Comparison of ENCODE assay signal across 13 cellular contexts in the genomic region with DNA sequence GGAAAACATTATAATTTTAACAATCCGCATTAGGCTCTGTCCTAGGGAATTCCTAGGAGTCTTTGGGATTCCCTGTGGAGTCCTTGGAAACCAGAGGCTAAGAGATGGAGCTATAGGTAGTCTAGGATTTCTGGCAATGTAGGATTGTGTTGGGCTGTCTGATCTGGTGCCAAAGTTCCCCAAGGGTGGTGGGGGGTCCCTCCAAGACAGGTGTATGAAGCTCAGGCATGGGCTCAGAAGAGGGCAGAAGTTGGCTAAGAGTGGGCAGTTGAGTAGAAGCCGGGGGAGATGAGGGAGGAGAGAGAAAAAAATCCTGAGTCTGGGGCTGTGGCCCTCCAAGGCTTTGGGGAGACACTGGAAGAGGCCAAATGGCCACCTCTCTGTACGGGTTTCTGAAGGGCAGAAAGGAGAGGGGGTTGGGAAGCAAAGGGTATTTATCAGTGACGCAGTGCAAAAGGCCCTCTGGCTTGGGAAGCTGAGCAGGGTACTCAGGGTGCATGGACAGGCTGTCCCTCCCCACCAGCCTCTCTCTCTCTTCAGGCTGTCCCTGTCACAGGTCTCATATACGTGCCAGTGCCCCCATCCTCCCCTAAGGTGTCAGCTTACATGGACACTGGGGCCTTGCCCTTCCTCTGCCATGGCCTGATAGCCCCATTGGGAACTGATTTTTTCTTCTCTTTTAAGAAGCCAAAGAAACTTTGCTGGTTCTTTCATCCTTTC. TPM values are rescaled to one million over a fixed set of nuclear protein-coding genes. Genes with fewer than 3 reads are reported as not detected.
DNase-seq lines count a peak whose midpoint lies in the region; ATAC-seq and TF ChIP-seq lines count a peak whose summit lies in the region.
"Had no signal": no experiment of that assay in that cellular context is flagged by ENCODE, and none has a peak within 500 bp of the region (broad histone marks: within the 10 kb centered on the region; RNA-seq: fewer than 3 reads in every experiment).

No MANE protein-coding gene starts in this region.

- peaks cover 65% of the 10 kb centered on the region for H3K4me1 ChIP-seq in OCI-LY1 (ENCODE audit: insufficient read depth, low read length, severe bottlenecking)
- H3K4me1 ChIP-seq in duodenal mucosa (ENCODE audit: control insufficient read depth in 1 of 2, insufficient read depth in 2 of 2, low read length in 2 of 2), result peaks cover 22 to 36% of the 10 kb centered on the region in 2 donors
- H3K4me1 ChIP-seq in mucosa of rectum (ENCODE audit: control insufficient read depth in 2 of 2, insufficient read depth in 2 of 2, low read length in 2 of 2), result peaks cover 42 to 64% of the 10 kb centered on the region in 2 donors
- peaks cover 4% of the 10 kb centered on the region for H3K4me1 ChIP-seq in testis

- H3K4me3 ChIP-seq in OCI-LY1 (ENCODE audit: low read depth, low read length, poor library complexity, severe bottlenecking) (no peak overlapping the region), duodenal mucosa (ENCODE audit: low read depth in 1 of 2, low read length in 2 of 2) (peak overlapping the region in 1 of 2 donors; percentile 32), mucosa of rectum (ENCODE audit: low read length in 2 of 2) (peak overlapping the region; percentile 63 to 69), testis (no peak overlapping the region)
- H3K4me3 ChIP-seq: SK-N-MC had no signal

- ATAC-seq in HG03175 (IDR thresholded peaks at IDR 0.05; ENCODE audit: unreplicated experiment), result no peak
- ATAC-seq in GM21619 (IDR thresholded peaks at IDR 0.05; ENCODE audit: unreplicated experiment), result no peak
- ATAC-seq: stimulated activated memory B cell treated with anti-CD40 and anti-IgM and Interleukin-4, amounts not matched to agents 10 μg/mL and 1 μg/mL and 100 μg/mL, for 72 hours had no signal

- no peak for TF ChIP-seq CTCF in OCI-LY1 (IDR thresholded peaks at IDR 0.05; ENCODE audit: low read length)
- no peak for TF ChIP-seq CTCF in testis (IDR thresholded peaks at IDR 0.05)

- H3K27ac ChIP-seq in OCI-LY1 (ENCODE audit: low read depth, low read length, poor library complexity, severe bottlenecking) (no peak overlapping the region), duodenal mucosa (ENCODE audit: low read depth, low read length) (peak overlapping the region; percentile 37), mucosa of rectum (ENCODE audit: low read depth in 2 of 2, low read length in 2 of 2) (peak overlapping the region; percentile 93 to 99), testis (no peak overlapping the region)
- H3K27ac ChIP-seq: SK-N-MC had no signal

- WGBS in testis, 2 donors, result 56 to 58% methylated on average over 4 to 5 of the region's 5 CpGs

- H3K36me3 ChIP-seq in OCI-LY1 (ENCODE audit: insufficient read depth, low read length), result no peaks in the 10 kb centered on the region
- no peaks in the 10 kb centered on the region for H3K36me3 ChIP-seq in duodenal mucosa (ENCODE audit: control insufficient read depth in 1 of 2, insufficient read depth in 2 of 2, low read length in 2 of 2)
- peaks cover 5 to 9% of the 10 kb centered on the region in 2 donors for H3K36me3 ChIP-seq in mucosa of rectum (ENCODE audit: control insufficient read depth in 2 of 2, insufficient read depth in 2 of 2, low read length in 2 of 2)
- no peaks in the 10 kb centered on the region for H3K36me3 ChIP-seq in testis (ENCODE audit: low read depth, missing control alignments)

- H4K20me1 ChIP-seq in OCI-LY1 (ENCODE audit: insufficient read depth, low read length), result no peaks in the 10 kb centered on the region

- H3K9me3 ChIP-seq in OCI-LY1 (ENCODE audit: low read length) (no peaks in the 10 kb centered on the region), duodenal mucosa (ENCODE audit: control insufficient read depth in 1 of 2, low read length in 2 of 2) (no peaks in the 10 kb centered on the region), mucosa of rectum (ENCODE audit: control insufficient read depth in 2 of 2, low read length in 2 of 2) (no peaks in the 10 kb centered on the region), testis (no peaks in the 10 kb centered on the region)

- TF ChIP-seq POLR2A in testis (IDR thresholded peaks at IDR 0.05), result no peak

- H3K79me2 ChIP-seq in OCI-LY1 (ENCODE audit: insufficient read depth, low read length), result no peaks in the 10 kb centered on the region

- DNase-seq in testis (peak; percentile 8), putamen (ENCODE audit: low spot score) (no peak)
- DNase-seq in central memory CD4-positive, alpha-beta T cell, result no peak
- DNase-seq: CD4-positive, CD25-positive, alpha-beta regulatory T cell; NCI-H2081; stimulated activated CD4-positive, alpha-beta T cell treated with anti-CD3 and anti-CD28 coated beads, Interleukin-4, amount 100 ng/mL, for 24 hours had no signal

- intact Hi-C loops in testis (cut with DNase I; ENCODE audit: low total_unique reads), result no loop called here

- peak overlapping the region; percentile 91; the same call in 1 of the 2 replicates for H3K4me2 ChIP-seq in OCI-LY1 (ENCODE audit: low read length)

- H3K9me2 ChIP-seq in OCI-LY1 (ENCODE audit: low read depth, low read length), result no peaks in the 10 kb centered on the region

- H3F3A ChIP-seq in OCI-LY1 (ENCODE audit: insufficient read depth, low read length), result no peaks in the 10 kb centered on the region

- no peak overlapping the region for H3K9ac ChIP-seq in OCI-LY1 (ENCODE audit: low read length)
- H3K9ac ChIP-seq in duodenal mucosa (ENCODE audit: low read depth in 1 of 2, low read length in 2 of 2), result no peak overlapping the region
- H3K9ac ChIP-seq in mucosa of rectum (ENCODE audit: low read depth in 1 of 2, low read length in 2 of 2), result peak overlapping the region; percentile 75 to 86

- peaks cover 16% of the 10 kb centered on the region; the same call in 1 of the 2 replicates for H3K27me3 ChIP-seq in OCI-LY1 (ENCODE audit: insufficient read depth, low read length)
- peaks cover 87 to 89% of the 10 kb centered on the region in 2 donors for H3K27me3 ChIP-seq in duodenal mucosa (ENCODE audit: control insufficient read depth in 1 of 2, insufficient read depth in 2 of 2, low read length in 2 of 2)
- peaks cover 0 to 6% of the 10 kb centered on the region in 2 donors for H3K27me3 ChIP-seq in mucosa of rectum (ENCODE audit: control insufficient read depth in 2 of 2, insufficient read depth in 2 of 2, low read length in 2 of 2)
- no peaks in the 10 kb centered on the region for H3K27me3 ChIP-seq in testis

- H2AFZ ChIP-seq in OCI-LY1 (ENCODE audit: low read length), result no peak overlapping the region

RNA-seq across cellular contexts. Expression of a gene that starts 0.9 kb away (rescaled TPM):
- total RNA-seq in testis, result not detected
- polyA plus RNA-seq in testis (ENCODE audit: insufficient read depth, low read depth, low replicate concordance), result 0.37 TPM
- total RNA-seq: CD4-positive, CD25-positive, alpha-beta regulatory T cell had no signal
- polyA plus RNA-seq: CD4-positive, CD25-positive, alpha-beta regulatory T cell had no signal

RNA-seq across cellular contexts. Expression of a gene that starts 3.2 kb away (rescaled TPM):
- total RNA-seq in testis, result under 1 TPM in 1 of 2 donors, not detected in 1; 0.63 TPM
- polyA plus RNA-seq in testis (ENCODE audit: insufficient read depth, low read depth, low replicate concordance), result 7.6 TPM
- total RNA-seq: CD4-positive, CD25-positive, alpha-beta regulatory T cell had no signal
- polyA plus RNA-seq: CD4-positive, CD25-positive, alpha-beta regulatory T cell had no signal

RNA-seq across cellular contexts. Expression of a gene that starts 5.7 kb away (rescaled TPM):
- 1 to 10 TPM in 1 of 2 donors, under 1 TPM in 1; 0.93 to 2.4 TPM for total RNA-seq in testis
- 2.8 TPM for polyA plus RNA-seq in testis (ENCODE audit: insufficient read depth, low read depth, low replicate concordance)
- total RNA-seq: CD4-positive, CD25-positive, alpha-beta regulatory T cell had no signal

RNA-seq across cellular contexts. Expression of a gene that starts 9.8 kb away (rescaled TPM):
- 1 to 10 TPM; 3.1 to 7.8 TPM for total RNA-seq in testis
- polyA plus RNA-seq in testis (ENCODE audit: insufficient read depth, low read depth, low replicate concordance), result 13.1 TPM
- total RNA-seq: CD4-positive, CD25-positive, alpha-beta regulatory T cell had no signal
- polyA plus RNA-seq: CD4-positive, CD25-positive, alpha-beta regulatory T cell had no signal

RNA-seq across cellular contexts. Expression of a gene that starts 16.1 kb away (rescaled TPM):
- 1 to 10 TPM; 1.7 to 3.4 TPM for total RNA-seq in testis
- polyA plus RNA-seq in testis (ENCODE audit: insufficient read depth, low read depth, low replicate concordance), result 3.3 TPM
- total RNA-seq: CD4-positive, CD25-positive, alpha-beta regulatory T cell had no signal

Comparison
In these comparisons a context has a peak if more than half of its experiments do, and no peak if none do; other contexts are left out.
1. H3K27ac ChIP-seq: peak in duodenal mucosa (single experiment) and mucosa of rectum (2 of 2); none in OCI-LY1 (single experiment) and testis (0 of 2).
2. H3K4me3 ChIP-seq: peak in mucosa of rectum (2 of 2); none in OCI-LY1 (single experiment) and testis (0 of 2).
3. H3K9ac ChIP-seq: peak in mucosa of rectum (2 of 2); none in OCI-LY1 (single experiment) and duodenal mucosa (0 of 2).